24 cellular contexts compared by ENCODE assay signal in the genomic region with DNA sequence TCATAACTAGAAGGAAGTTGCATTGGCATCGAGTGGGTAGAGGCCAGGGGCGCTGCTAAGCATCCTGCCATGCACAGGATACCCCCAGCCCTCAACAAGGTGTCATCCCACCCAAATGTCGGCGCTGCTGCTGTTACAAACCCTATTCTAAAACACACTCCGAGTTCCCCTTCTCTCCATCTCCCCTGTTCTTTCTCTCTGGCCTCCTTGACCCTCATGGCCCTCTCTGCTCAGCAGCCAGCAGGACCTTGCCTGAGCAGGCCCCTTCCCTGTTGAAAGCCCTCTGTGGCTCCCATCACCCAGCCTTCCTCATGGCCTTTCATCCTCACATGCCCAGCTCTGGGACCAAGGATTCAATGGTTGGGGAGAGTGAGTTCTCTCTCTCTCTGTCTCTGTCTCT. TPM values are rescaled to one million over a fixed set of nuclear protein-coding genes. Genes with fewer than 3 reads are reported as not detected.
"Had no signal": no experiment of that assay in that cellular context is flagged by ENCODE, and none has a peak within 500 bp of the region (broad histone marks: within the 10 kb centered on the region; RNA-seq: fewer than 3 reads in every experiment).

No MANE protein-coding gene starts in this region.

- FAIRE-seq: bronchial epithelial cell, TTC549 had no signal

- H3K36me3 ChIP-seq: Peyer's patch, SJCRH30 had no signal

- H3K4me3 ChIP-seq: Peyer's patch, SJCRH30 had no signal

- H3K27me3 ChIP-seq: Peyer's patch, SJCRH30 had no signal

- H3K27me3 Mint-ChIP-seq: activated CD4-positive, alpha-beta T cell treated with anti-CD3 and anti-CD28 coated beads, Interleukin-2, amount 10 ng/mL, durations not matched to agents 7 days and 5 days had no signal

- H3K27ac ChIP-seq: Peyer's patch, RWPE1, SJCRH30 had no signal

- H3K4me1 ChIP-seq: Peyer's patch, SJCRH30 had no signal

- H3K4me3 Mint-ChIP-seq: activated B cell treated with CpG ODN at 0.5 μM for 24 hours; activated CD4-positive, alpha-beta memory T cell treated with anti-CD3 and anti-CD28 coated beads for 36 hours; activated CD4-positive, alpha-beta T cell treated with anti-CD3 and anti-CD28 coated beads, Interleukin-2, amount 10 ng/mL, durations not matched to agents 7 days and 5 days; central memory CD8-positive, alpha-beta T cell had no signal

- H3K4me1 Mint-ChIP-seq: central memory CD8-positive, alpha-beta T cell had no signal

- H3K27ac Mint-ChIP-seq: activated B cell treated with CpG ODN at 0.5 μM for 24 hours; activated CD4-positive, alpha-beta memory T cell treated with anti-CD3 and anti-CD28 coated beads for 36 hours; activated CD4-positive, alpha-beta T cell treated with anti-CD3 and anti-CD28 coated beads, Interleukin-2, amount 10 ng/mL, durations not matched to agents 7 days and 5 days had no signal

- DNase-seq: activated B cell treated with CpG ODN at 0.5 μM for 24 hours; activated CD4-positive, alpha-beta memory T cell treated with anti-CD3 and anti-CD28 coated beads for 36 hours; activated CD4-positive, alpha-beta T cell treated with anti-CD3 and anti-CD28 coated beads for 1 hour; activated CD4-positive, alpha-beta T cell treated with anti-CD3 and anti-CD28 coated beads, Interleukin-2, amount 10 ng/mL, durations not matched to agents 7 days and 5 days; activated CD8-positive, alpha-beta memory T cell treated with anti-CD3 and anti-CD28 coated beads for 24 hours; activated naive CD4-positive, alpha-beta T cell treated with anti-CD3 and anti-CD28 coated beads, Interleukin-2, amount 50 U/mL, for 16 hours; activated T-cell treated with anti-CD3 and anti-CD28 coated beads, Interleukin-2, amount 50 U/mL, for 48 hours; aorta; Karpas-422; MM.1S; NCI-H1105; NCI-H1436; NCI-H1694 treated with DMSO at 0.1 percent for 48 hours; NCI-H2029 treated with DMSO at 0.1 percent for 48 hours; NCI-H510A treated with DMSO at 0.1 percent for 48 hours; Peyer's patch; Right ventricle myocardium superior; SJCRH30; T-helper 2 cell; T1000 had no signal

- H3K9me3 ChIP-seq: Peyer's patch had no signal

RNA-seq across cellular contexts. Expression of gene CACNG5, which starts 22.3 kb away (rescaled TPM):
- total RNA-seq: activated B cell treated with CpG ODN at 0.5 μM for 24 hours; activated CD4-positive, alpha-beta memory T cell treated with anti-CD3 and anti-CD28 coated beads for 36 hours; activated CD4-positive, alpha-beta T cell treated with anti-CD3 and anti-CD28 coated beads, Interleukin-2, amount 10 ng/mL, durations not matched to agents 7 days and 5 days; aorta; bronchial epithelial cell; Peyer's patch; Right ventricle myocardium superior had no signal
- polyA plus RNA-seq: aorta had no signal
